In the genomic region with DNA sequence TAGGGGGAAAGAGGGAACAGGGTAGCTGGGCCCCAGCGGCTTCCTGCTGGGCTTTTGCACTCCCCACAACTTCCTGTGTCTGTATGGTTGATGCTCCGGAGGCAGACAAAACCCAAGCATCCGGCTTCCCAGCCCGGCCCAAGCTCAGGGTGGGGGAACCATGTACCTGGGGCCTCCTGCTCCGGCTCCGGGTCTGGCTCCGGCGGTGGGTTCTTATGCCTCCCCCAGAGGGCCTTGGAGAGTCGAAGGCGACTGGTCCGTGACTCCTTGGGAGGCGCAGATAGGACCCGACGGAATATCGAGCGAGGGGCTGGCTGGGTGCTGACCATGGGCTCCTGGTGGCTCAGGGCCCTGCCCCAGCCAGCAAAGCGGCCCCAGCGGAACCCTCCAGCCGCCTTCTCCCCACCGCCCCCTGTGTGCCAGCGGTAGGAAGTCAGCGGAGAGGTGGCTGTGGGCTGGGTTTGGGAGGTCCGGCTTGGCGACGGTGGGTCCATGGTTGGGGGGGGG, we compare ENCODE assay signal across 9 cellular contexts. TPM values are rescaled to one million over a fixed set of nuclear protein-coding genes. Genes with fewer than 3 reads are reported as not detected.
DNase-seq lines count a peak whose midpoint lies in the region; ATAC-seq, FAIRE-seq and TF ChIP-seq lines count a peak whose summit lies in the region.
"Had no signal": no experiment of that assay in that cellular context is flagged by ENCODE, and none has a peak within 500 bp of the region (broad histone marks: within the 10 kb centered on the region; RNA-seq: fewer than 3 reads in every experiment).

No MANE protein-coding gene starts in this region.

- H3K36me3 ChIP-seq in mesendoderm (ENCODE audit: control insufficient read depth, insufficient read depth, low read length): no peaks in the 10 kb centered on the region

- H3K27ac Mint-ChIP-seq in activated CD8-positive, alpha-beta T cell treated with anti-CD3 and anti-CD28 coated beads for 36 hours: peak overlapping the region; percentile 92

- no peaks in the 10 kb centered on the region for H3K9me3 Mint-ChIP-seq in activated CD8-positive, alpha-beta T cell treated with anti-CD3 and anti-CD28 coated beads for 36 hours

- no peaks in the 10 kb centered on the region for H3K27me3 Mint-ChIP-seq in activated CD8-positive, alpha-beta T cell treated with anti-CD3 and anti-CD28 coated beads for 36 hours

- no peaks in the 10 kb centered on the region for H3K79me2 ChIP-seq in mesendoderm (ENCODE audit: control insufficient read depth, insufficient read depth, low read length)

- no peak overlapping the region for H2AK5ac ChIP-seq in mesendoderm (ENCODE audit: low read length)

- CTCF ChIA-PET in GM10248 (lab: Yijun Ruan, JAX): interaction anchor here (0.9 to 1.9 kb wide), 5 partner anchors 11 to 92 kb away, joined by 3 to 5 read pairs (median 4); partner anchors contain the start of gene PGLYRP2
- CTCF ChIA-PET in activated CD8-positive, alpha-beta T cell treated with anti-CD3 and anti-CD28 coated beads for 36 hours (lab: Charles Lee): interaction anchor here (0.7 to 7.5 kb wide), 6 partner anchors 9 to 91 kb away, joined by 3 to 42 read pairs (median 6); partner anchors contain the start of gene AKAP8L

- H3K27me3 ChIP-seq in HL-60 (ENCODE audit: insufficient read depth, poor library complexity, severe bottlenecking) (no peaks in the 10 kb centered on the region), mesendoderm (ENCODE audit: insufficient read depth, low read length, poor library complexity) (peaks cover 3% of the 10 kb centered on the region)

- no peak for TF ChIP-seq CTCF in GM10248 (IDR thresholded peaks at IDR 0.05; ENCODE audit: control extremely low read depth, extremely low read depth, low read depth, missing control alignments)
- TF ChIP-seq CTCF in HL-60 (IDR thresholded peaks at IDR 0.05; ENCODE audit: insufficient read depth, low read length): no peak
- no peak for TF ChIP-seq CTCF in activated CD8-positive, alpha-beta T cell treated with anti-CD3 and anti-CD28 coated beads for 36 hours (IDR thresholded peaks at IDR 0.05)

- H3K27ac ChIP-seq in HL-60 (replicated peaks) (peak overlapping the region; percentile 97), mesendoderm (ENCODE audit: low read depth, low read length) (no peak overlapping the region)
- H3K27ac ChIP-seq: epithelial cell of prostate had no signal

- no peak overlapping the region for H3K4ac ChIP-seq in mesendoderm (ENCODE audit: low read depth, low read length)

- no peak overlapping the region for H2BK120ac ChIP-seq in mesendoderm (ENCODE audit: low read depth, low read length)

- H3K4me3 ChIP-seq in HL-60 (replicated peaks; ENCODE audit: insufficient read depth, low read length): peak overlapping the region; percentile 59
- no peak overlapping the region for H3K4me3 ChIP-seq in mesendoderm (ENCODE audit: low read length)

- no peaks in the 10 kb centered on the region for H3K79me1 ChIP-seq in mesendoderm (ENCODE audit: low read length)

- DNase-seq in GM10248 (ENCODE audit: extremely low spot score): peak; percentile 69
- peak; percentile 72 to 84 for DNase-seq in HL-60 (ENCODE audit: low read depth in 1 of 2, low spot score in 1 of 2)
- DNase-seq in activated CD8-positive, alpha-beta T cell treated with anti-CD3 and anti-CD28 coated beads for 36 hours: peak; percentile 88
- DNase-seq in germinal center (ENCODE audit: low spot score): peak; percentile 69
- DNase-seq in stimulated activated CD8-positive, alpha-beta memory T cell treated with anti-CD3 and anti-CD28 coated beads, Interleukin-15, amount 100 ng/mL, for 24 hours (ENCODE audit: low read depth): peak; percentile 40
- DNase-seq in mesendoderm: no peak
- no peak for DNase-seq in urothelium cell line (ENCODE audit: low spot score)

- H3K36me3 Mint-ChIP-seq in activated CD8-positive, alpha-beta T cell treated with anti-CD3 and anti-CD28 coated beads for 36 hours (ENCODE audit: low read depth): peaks cover 41% of the 10 kb centered on the region

- no peak overlapping the region for H3K9ac ChIP-seq in mesendoderm (ENCODE audit: low read length)

- H2BK5ac ChIP-seq in mesendoderm (ENCODE audit: low read length): no peak overlapping the region

- peaks cover 55% of the 10 kb centered on the region for H3K4me1 Mint-ChIP-seq in activated CD8-positive, alpha-beta T cell treated with anti-CD3 and anti-CD28 coated beads for 36 hours (ENCODE audit: low read depth)

- ATAC-seq in activated CD8-positive, alpha-beta T cell treated with anti-CD3 and anti-CD28 coated beads for 36 hours: peak; percentile 79
- ATAC-seq in GM19324 (IDR thresholded peaks at IDR 0.05; ENCODE audit: low FRiP score, unreplicated experiment): no peak

- no peak overlapping the region for H3K18ac ChIP-seq in mesendoderm (ENCODE audit: low read length)

- H2BK15ac ChIP-seq in mesendoderm (replicated peaks; ENCODE audit: low read depth): no peak overlapping the region

- H3K4me1 ChIP-seq in mesendoderm (ENCODE audit: control insufficient read depth, low read depth, low read length): no peaks in the 10 kb centered on the region

- H4K8ac ChIP-seq in mesendoderm (ENCODE audit: low read depth, low read length): no peak overlapping the region

- peak overlapping the region; percentile 84 for H3K4me3 Mint-ChIP-seq in activated CD8-positive, alpha-beta T cell treated with anti-CD3 and anti-CD28 coated beads for 36 hours

- intact Hi-C loops in activated CD8-positive, alpha-beta T cell treated with anti-CD3 and anti-CD28 coated beads for 36 hours (cut with micrococcal nuclease): loop anchor here (5.0 kb wide), 1 partner anchor 47 kb away; the partner anchor contains the start of gene AKAP8L

- WGBS in mesendoderm (ENCODE audit: extremely low coverage, insufficient coverage, low lambda C conversion rate): no CpG with 5 or more reads among the region's 25 CpGs

- no peak overlapping the region for H3K4me2 ChIP-seq in mesendoderm (ENCODE audit: low read length)

- POLR2A ChIA-PET in GM10248 (lab: Yijun Ruan, JAX): interaction anchor here (0.6 to 1.3 kb wide), 2 partner anchors 45 to 1864 kb away, joined by 3 to 4 read pairs; partner anchors contain the start of gene AKAP8L
- POLR2A ChIA-PET in activated CD8-positive, alpha-beta T cell treated with anti-CD3 and anti-CD28 coated beads for 36 hours (lab: Charles Lee): interaction anchor here (0.7 to 5.0 kb wide), 10 partner anchors 11 to 181 kb away, joined by 3 to 33 read pairs (median 4); partner anchors contain the start of genes AKAP8L and WIZ

- H4K5ac ChIP-seq in mesendoderm (ENCODE audit: low read length): no peak overlapping the region

- H3K23ac ChIP-seq in mesendoderm (ENCODE audit: low read length): no peak overlapping the region

- no peak overlapping the region for H3K56ac ChIP-seq in mesendoderm (ENCODE audit: low read length)

- FAIRE-seq in urothelium cell line (lab: Jason Lieb, UNC): no peak

RNA-seq across cellular contexts. Expression of gene RASAL3, which starts 0.4 kb away (rescaled TPM):
- total RNA-seq in activated CD8-positive, alpha-beta T cell treated with anti-CD3 and anti-CD28 coated beads for 36 hours: 10 to 100 TPM; 83.9 to 85.8 TPM
- polyA plus RNA-seq in mesendoderm (2013, experiment 1 of 2): 0.13 TPM
- polyA plus RNA-seq in mesendoderm (2013, experiment 2 of 2): 0.20 TPM

RNA-seq across cellular contexts. Expression of gene WIZ, which starts 14.2 kb away (rescaled TPM):
- total RNA-seq in activated CD8-positive, alpha-beta T cell treated with anti-CD3 and anti-CD28 coated beads for 36 hours: 10 to 100 TPM; 19.3 to 21.0 TPM
- polyA plus RNA-seq in mesendoderm (2013, experiment 1 of 2): 33.1 TPM
- 32.1 TPM for polyA plus RNA-seq in mesendoderm (2013, experiment 2 of 2)

RNA-seq across cellular contexts. Expression of gene PGLYRP2, which starts 15.4 kb away (rescaled TPM):
- total RNA-seq in activated CD8-positive, alpha-beta T cell treated with anti-CD3 and anti-CD28 coated beads for 36 hours: under 1 TPM; 0.25 to 0.27 TPM
- not detected for polyA plus RNA-seq in mesendoderm (2013, experiment 1 of 2)
- not detected for polyA plus RNA-seq in mesendoderm (2013, experiment 2 of 2)

RNA-seq across cellular contexts. Expression of gene CYP4F22, which starts 44.4 kb away (rescaled TPM):
- total RNA-seq in activated CD8-positive, alpha-beta T cell treated with anti-CD3 and anti-CD28 coated beads for 36 hours: 1 to 10 TPM; 1.5 to 1.7 TPM
- polyA plus RNA-seq in mesendoderm (2013, experiment 1 of 2): 0.10 TPM
- polyA plus RNA-seq in mesendoderm (2013, experiment 2 of 2): 0.11 TPM

RNA-seq across cellular contexts. Expression of gene AKAP8L, which starts 45.1 kb away (rescaled TPM):
- 10 to 100 TPM; 83.1 to 88.8 TPM for total RNA-seq in activated CD8-positive, alpha-beta T cell treated with anti-CD3 and anti-CD28 coated beads for 36 hours
- 53.6 TPM for polyA plus RNA-seq in mesendoderm (2013, experiment 1 of 2)
- 52.1 TPM for polyA plus RNA-seq in mesendoderm (2013, experiment 2 of 2)

Comparison
In these comparisons a context has a peak if more than half of its experiments do, and no peak if none do; other contexts are left out.
1. DNase-seq: peak in GM10248 (single experiment), HL-60 (2 of 2), activated CD8-positive, alpha-beta T cell treated with anti-CD3 and anti-CD28 coated beads for 36 hours (single experiment), germinal center (single experiment) and stimulated activated CD8-positive, alpha-beta memory T cell treated with anti-CD3 and anti-CD28 coated beads, Interleukin-15, amount 100 ng/mL, for 24 hours (single experiment); none in mesendoderm (single experiment) and urothelium cell line (single experiment).